9 cellular contexts compared by ENCODE assay signal in genomic region chr11:5291207-5291838, GRCh38.
DNase-seq lines count a peak whose midpoint lies in the region; ATAC-seq and TF ChIP-seq lines count a peak whose summit lies in the region.
"Had no signal": no experiment of that assay in that cellular context is flagged by ENCODE, and none has a peak within 500 bp of the region (broad histone marks: within the 10 kb centered on the region; RNA-seq: fewer than 3 reads in every experiment).

No MANE protein-coding gene starts in this region.

- no peak for ATAC-seq in DND-41 (ENCODE audit: insufficient read depth, low read depth)
- ATAC-seq in GM19351 (IDR thresholded peaks at IDR 0.05; ENCODE audit: unreplicated experiment), result peak; percentile 100
- peak; percentile 97 for ATAC-seq in HG03159 (IDR thresholded peaks at IDR 0.05; ENCODE audit: unreplicated experiment)
- peak; percentile 95 for ATAC-seq in RWPE2 (ENCODE audit: low read depth)

- H3K36me3 ChIP-seq in DND-41 (ENCODE audit: insufficient read depth, low read length) (no peaks in the 10 kb centered on the region), RWPE2 (ENCODE audit: low read depth) (no peaks in the 10 kb centered on the region)

- no peak overlapping the region for H3K4me2 ChIP-seq in DND-41 (ENCODE audit: insufficient read depth, low read length)

- no peak overlapping the region for H3K9ac ChIP-seq in DND-41 (ENCODE audit: low read depth, low read length)
- H3K9ac ChIP-seq: parathyroid adenoma had no signal

- no peaks in the 10 kb centered on the region for H3K9me3 ChIP-seq in DND-41 (ENCODE audit: insufficient read depth, low read length, severe bottlenecking)
- no peaks in the 10 kb centered on the region for H3K9me3 ChIP-seq in RWPE2 (ENCODE audit: severe bottlenecking)

- H3K27ac ChIP-seq in DND-41 (ENCODE audit: low read length) (no peak overlapping the region), RWPE2 (ENCODE audit: poor library complexity, severe bottlenecking) (no peak overlapping the region)
- H3K27ac ChIP-seq: parathyroid adenoma had no signal

- H3K27me3 ChIP-seq in DND-41 (ENCODE audit: insufficient read depth, low read length, poor library complexity), result no peaks in the 10 kb centered on the region
- no peaks in the 10 kb centered on the region for H3K27me3 ChIP-seq in RWPE2 (ENCODE audit: insufficient read depth, poor library complexity, severe bottlenecking)

- H3K4me1 ChIP-seq in DND-41 (ENCODE audit: insufficient read depth, low read length) (no peaks in the 10 kb centered on the region), RWPE2 (ENCODE audit: insufficient read depth, poor library complexity, severe bottlenecking) (peaks cover 3% of the 10 kb centered on the region)
- H3K4me1 ChIP-seq: parathyroid adenoma had no signal

- TF ChIP-seq CTCF in DND-41 (IDR thresholded peaks at IDR 0.05; ENCODE audit: borderline replicate concordance, extremely low read depth, low read length, poor library complexity, severe bottlenecking), result peak; percentile 45
- TF ChIP-seq CTCF in RWPE2 (IDR thresholded peaks at IDR 0.05; ENCODE audit: poor library complexity, severe bottlenecking), result peak; percentile 88

- H4K20me1 ChIP-seq in DND-41 (ENCODE audit: insufficient read depth, low read length), result no peaks in the 10 kb centered on the region

- no peak for DNase-seq in DND-41
- DNase-seq in RWPE2 (ENCODE audit: low spot score), result no peak
- DNase-seq in iris pigment epithelial cell (ENCODE audit: low read depth), result peak; percentile 74
- no peak for DNase-seq in globus pallidus (ENCODE audit: low spot score)
- no peak for DNase-seq in HK-2 (ENCODE audit: unreplicated experiment)
- no peak for DNase-seq in NCI-H2029 treated with DMSO at 0.1 percent for 48 hours (lab: John Stamatoyannopoulos, UW)

- H2AFZ ChIP-seq in DND-41 (ENCODE audit: low read depth, low read length), result no peak overlapping the region
- H2AFZ ChIP-seq: parathyroid adenoma had no signal

- H3K4me3 ChIP-seq in DND-41 (ENCODE audit: low read depth in 1 of 2, low read length in 2 of 2) (no peak overlapping the region), RWPE2 (ENCODE audit: severe bottlenecking) (no peak overlapping the region)

- no peaks in the 10 kb centered on the region for H3K79me2 ChIP-seq in DND-41 (ENCODE audit: insufficient read depth, low read length)
- H3K79me2 ChIP-seq: parathyroid adenoma had no signal
